ENCODE assay signal across 8 cellular contexts in the genomic region with DNA sequence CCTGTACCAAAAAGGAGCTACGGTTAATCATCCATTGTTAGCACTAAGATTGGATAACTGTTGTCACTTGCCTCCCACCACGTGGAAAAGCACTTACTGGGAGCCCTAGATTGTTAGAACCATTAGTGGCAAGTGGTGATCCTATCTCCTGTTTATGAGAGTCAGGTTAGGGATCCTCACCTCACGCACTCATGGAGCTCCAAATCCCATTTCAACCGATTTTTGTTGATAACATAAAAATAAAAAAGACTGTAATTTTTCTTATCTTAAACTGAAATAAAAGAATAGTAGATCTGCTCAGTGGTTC. TPM values are rescaled to one million over a fixed set of nuclear protein-coding genes. Genes with fewer than 3 reads are reported as not detected.
DNase-seq lines count a peak whose midpoint lies in the region; ATAC-seq lines count a peak whose summit lies in the region.

No MANE protein-coding gene starts in this region.

- no peak overlapping the region for H2BK120ac ChIP-seq in neuronal stem cell (ENCODE audit: low read depth, low read length)

- no peak overlapping the region for H3K18ac ChIP-seq in neuronal stem cell (ENCODE audit: low read length)

- no peak overlapping the region for H2AK5ac ChIP-seq in neuronal stem cell (ENCODE audit: low read depth, low read length)

- peaks cover 45% of the 10 kb centered on the region for H3K36me3 Mint-ChIP-seq in effector memory CD8-positive, alpha-beta T cell (ENCODE audit: insufficient read depth)

- H3K4me1 ChIP-seq in neuronal stem cell (ENCODE audit: control insufficient read depth in 2 of 2, insufficient read depth in 1 of 2, low read depth in 1 of 2, low read length in 2 of 2) = peaks cover 7 to 9% of the 10 kb centered on the region in 2 donors

- ATAC-seq in effector memory CD8-positive, alpha-beta T cell (replicated peaks) = no peak
- ATAC-seq in HG02798 (IDR thresholded peaks at IDR 0.05; ENCODE audit: poor library complexity, unreplicated experiment) (no peak), HG03175 (IDR thresholded peaks at IDR 0.05; ENCODE audit: unreplicated experiment) (no peak)

- H2BK5ac ChIP-seq in neuronal stem cell (ENCODE audit: low read length) = no peak overlapping the region

- H3K14ac ChIP-seq in neuronal stem cell (ENCODE audit: low read length) = no peak overlapping the region

- no peak overlapping the region for H2BK12ac ChIP-seq in neuronal stem cell (ENCODE audit: low read length)

- WGBS in neuronal stem cell (ENCODE audit: extremely low coverage in 2 of 2, insufficient read length in 2 of 2, insufficient replicate concordance in 1 of 2), 2 donors = no CpG with 5 or more reads among the region's 4 CpGs

- H2BK15ac ChIP-seq in neuronal stem cell (ENCODE audit: low read length) = no peak overlapping the region

- no peaks in the 10 kb centered on the region for H3K9me3 Mint-ChIP-seq in effector memory CD8-positive, alpha-beta T cell

- H3K27me3 ChIP-seq in neuronal stem cell (ENCODE audit: control insufficient read depth in 3 of 3, insufficient read depth in 3 of 3, low read depth in 1 of 3, low read length in 3 of 3) = no peaks in the 10 kb centered on the region

- no peak overlapping the region for H4K91ac ChIP-seq in neuronal stem cell (ENCODE audit: low read depth, low read length, poor library complexity)

- no peak overlapping the region for H3K9ac ChIP-seq in neuronal stem cell (ENCODE audit: low read depth, low read length, poor library complexity)

- no peak overlapping the region for H3K27ac ChIP-seq in neuronal stem cell (replicated peaks; ENCODE audit: low read length)

- H3K4ac ChIP-seq in neuronal stem cell (ENCODE audit: low read length) = no peak overlapping the region

- peaks cover 4% of the 10 kb centered on the region for H3K79me1 ChIP-seq in neuronal stem cell (ENCODE audit: low read depth, low read length)

- no peak overlapping the region for H4K8ac ChIP-seq in neuronal stem cell (ENCODE audit: low read depth, low read length)

- H3K9me3 ChIP-seq in neuronal stem cell (replicated peaks in 1 of 2; ENCODE audit: control insufficient read depth in 2 of 2, insufficient read depth in 1 of 2, low read depth in 1 of 2, low read length in 2 of 2) = no peaks in the 10 kb centered on the region

- peak overlapping the region; percentile 99 for H3K27ac Mint-ChIP-seq in effector memory CD8-positive, alpha-beta T cell

- peaks cover 22 to 28% of the 10 kb centered on the region in 2 donors for H3K4me1 Mint-ChIP-seq in effector memory CD8-positive, alpha-beta T cell (ENCODE audit: low read depth in 2 of 2)

- no peaks in the 10 kb centered on the region for H3K27me3 Mint-ChIP-seq in effector memory CD8-positive, alpha-beta T cell

- DNase-seq in COR-L47 (lab: John Stamatoyannopoulos, UW) (peak; percentile 6), NCI-H526 treated with DMSO at 0.1 percent for 48 hours (lab: John Stamatoyannopoulos, UW) (peak; percentile 15), neuronal stem cell (ENCODE audit: low spot score) (no peak), amygdala (lab: John Stamatoyannopoulos, UW) (no peak), foreskin melanocyte (no peak)
- no peak for DNase-seq in effector memory CD8-positive, alpha-beta T cell

- peak overlapping the region; percentile 30 for H3K4me2 ChIP-seq in neuronal stem cell (ENCODE audit: insufficient read depth, low read length, poor library complexity, severe bottlenecking)

- H3K4me3 Mint-ChIP-seq in effector memory CD8-positive, alpha-beta T cell = peak overlapping the region; percentile 98 to 99

- H3K36me3 ChIP-seq in neuronal stem cell (replicated peaks in 1 of 2; ENCODE audit: control insufficient read depth in 2 of 2, insufficient read depth in 2 of 2, low read length in 2 of 2) = peaks cover 7 to 44% of the 10 kb centered on the region in 2 donors

- H2AFZ ChIP-seq in neuronal stem cell (ENCODE audit: low read length) = no peak overlapping the region

- peak overlapping the region in 1 of 2 donors; percentile 65 for H3K4me3 ChIP-seq in neuronal stem cell (ENCODE audit: low read length in 2 of 2)

- H3K23ac ChIP-seq in neuronal stem cell (ENCODE audit: low read depth, low read length, poor library complexity) = no peak overlapping the region

RNA-seq across cellular contexts. Expression of a gene that starts 1.0 kb away (rescaled TPM):
- polyA plus RNA-seq in neuronal stem cell (2013, experiment 1 of 2) = 28.0 TPM
- polyA plus RNA-seq in neuronal stem cell (2013, experiment 2 of 2) = 29.4 TPM

RNA-seq across cellular contexts. Expression of a gene that starts 17.6 kb away (rescaled TPM):
- 17.3 TPM for polyA plus RNA-seq in neuronal stem cell (2013, experiment 1 of 2)
- 16.9 TPM for polyA plus RNA-seq in neuronal stem cell (2013, experiment 2 of 2)

Comparison
In these comparisons a context has a peak if more than half of its experiments do, and no peak if none do; other contexts are left out.
1. DNase-seq: peak in COR-L47 (single experiment) and NCI-H526 treated with DMSO at 0.1 percent for 48 hours (single experiment); none in effector memory CD8-positive, alpha-beta T cell (0 of 3), neuronal stem cell (single experiment), amygdala (0 of 56) and foreskin melanocyte (single experiment).